In genomic region chr13:49443327-49443688, GRCh38 we compare ENCODE assay signal across 8 cellular contexts. TPM values are rescaled to one million over a fixed set of nuclear protein-coding genes. Genes with fewer than 3 reads are reported as not detected.
A peak's percentile ranks its signal among the peaks of the same experiment; 100 is the strongest.
DNase-seq lines count a peak whose midpoint lies in the region; TF ChIP-seq lines count a peak whose summit lies in the region.

No MANE protein-coding gene starts in this region.

- peaks cover 20% of the 10 kb centered on the region for H3K4me1 Mint-ChIP-seq in neural crest cell

- H3K9ac ChIP-seq in fibroblast of lung (ENCODE audit: insufficient read depth, low read length) = peak overlapping the region; percentile 64

- peak overlapping the region; percentile 92 for H3K27ac ChIP-seq in fibroblast of lung (ENCODE audit: insufficient read depth, low read length)

- H3K4me1 ChIP-seq in fibroblast of lung (ENCODE audit: control insufficient read depth, extremely low read depth, insufficient read depth, low read length) = no peaks in the 10 kb centered on the region

- H3K27ac Mint-ChIP-seq in neural crest cell (ENCODE audit: unreplicated experiment) = peak overlapping the region; percentile 98

- peaks cover 12% of the 10 kb centered on the region for H3K79me2 ChIP-seq in fibroblast of lung (ENCODE audit: control insufficient read depth, insufficient read depth, low read length)

- H3K27me3 Mint-ChIP-seq in neural crest cell (ENCODE audit: low read depth) = no peaks in the 10 kb centered on the region

- H3K4me3 ChIP-seq in fibroblast of lung (replicated peaks in 1 of 4; ENCODE audit: control extremely low read depth in 1 of 4, insufficient read depth in 1 of 4, low read depth in 3 of 4, low read length in 4 of 4) = peak overlapping the region; percentile 73 to 89 (median 80)

- H4K20me1 ChIP-seq in fibroblast of lung (ENCODE audit: control insufficient read depth, extremely low read depth, insufficient read depth, low read length) = no peaks in the 10 kb centered on the region

- no peaks in the 10 kb centered on the region for H3K9me3 Mint-ChIP-seq in neural crest cell

- peak overlapping the region; percentile 97 for H3K4me3 Mint-ChIP-seq in neural crest cell

- no peak for TF ChIP-seq CTCF in fibroblast of lung (conservative IDR thresholded peaks at IDR 0.05 in 1 of 2, IDR thresholded peaks at IDR 0.05 in 1 of 2; ENCODE audit: low read depth in 1 of 2, low read length in 2 of 2)
- TF ChIP-seq CTCF in neural crest cell (conservative IDR thresholded peaks at IDR 0.05) = no peak

- H3K9me3 ChIP-seq in fibroblast of lung (ENCODE audit: control insufficient read depth, insufficient read depth, low read depth, low read length) = no peaks in the 10 kb centered on the region

- CTCF ChIA-PET in HEK293T (lab: Yijun Ruan, JAX) = interaction anchor here (0.7 kb wide), 1 partner anchor 400 kb away, joined by 3 read pairs; no protein-coding TSS in a partner anchor

- no peaks in the 10 kb centered on the region for H3K36me3 ChIP-seq in fibroblast of lung (ENCODE audit: control insufficient read depth, insufficient read depth, low read length)

- peak overlapping the region; percentile 93 for H3K4me2 ChIP-seq in fibroblast of lung (ENCODE audit: extremely low read depth, insufficient read depth, low read length)

- no peaks in the 10 kb centered on the region for H3K36me3 Mint-ChIP-seq in neural crest cell (ENCODE audit: low read depth)

- no peaks in the 10 kb centered on the region for H3K27me3 ChIP-seq in fibroblast of lung (ENCODE audit: control insufficient read depth, insufficient read depth, low read length)

- H2AFZ ChIP-seq in fibroblast of lung (ENCODE audit: low read length) = peak overlapping the region; percentile 82

- POLR2A ChIA-PET in HEK293T (lab: Yijun Ruan, JAX) = interaction anchor here (1.0 to 1.4 kb wide), 4 partner anchors 15 to 124 kb away, joined by 3 to 5 read pairs (median 4); no protein-coding TSS in a partner anchor

- DNase-seq in CD1c-positive myeloid dendritic cell (ENCODE audit: extremely low spot score) (peak; percentile 11), HEK293T (ENCODE audit: extremely low spot score) (peak; percentile 6), SW480 (ENCODE audit: low spot score) (peak; percentile 76), fibroblast of lung (ENCODE audit: low read depth in 2 of 2) (peak; percentile 36 to 47), neural crest cell (ENCODE audit: low read depth, low spot score) (no peak), T-helper 9 cell (no peak), HuH-7 (ENCODE audit: low spot score) (no peak), NK-92 (lab: John Stamatoyannopoulos, UW; ENCODE audit: unreplicated experiment) (no peak)

TF ChIP-seq in HEK293T, 16 proteins besides CTCF, POLR2A, EP300 and RAD21:
- TF ChIP-seq L3MBTL2 (conservative IDR thresholded peaks at IDR 0.05) (no peak), NFRKB (IDR thresholded peaks at IDR 0.05) (no peak), SP1 (IDR thresholded peaks at IDR 0.05) (no peak), BHLHE40 (IDR thresholded peaks at IDR 0.05; ENCODE audit: borderline replicate concordance) (no peak), FOXM1 (IDR thresholded peaks at IDR 0.05; ENCODE audit: borderline replicate concordance) (no peak), TARDBP (IDR thresholded peaks at IDR 0.05) (no peak), SUZ12 (IDR thresholded peaks at IDR 0.05) (no peak), CTBP1 (IDR thresholded peaks at IDR 0.05; ENCODE audit: borderline replicate concordance) (no peak), PKNOX1 (IDR thresholded peaks at IDR 0.05) (no peak), FOXA1 (IDR thresholded peaks at IDR 0.05) (no peak), ELF4 (IDR thresholded peaks at IDR 0.05) (no peak), ZNF384 (IDR thresholded peaks at IDR 0.05) (no peak), FOXK2 (IDR thresholded peaks at IDR 0.05) (no peak)

RNA-seq across cellular contexts. Expression of gene CAB39L, which starts 0.6 kb away (rescaled TPM):
- total RNA-seq in fibroblast of lung (9.4 and 11.3 TPM in 2 replicates), neural crest cell (10.1 and 10.7 TPM in 2 replicates)
- 11.8 and 13.0 TPM in 2 replicates for polyA plus RNA-seq in fibroblast of lung
- 9.6 and 9.8 TPM in 2 replicates for polyA plus RNA-seq in fibroblast of lung (2012)
- 7.5 and 8.7 TPM in 2 replicates for polyA minus RNA-seq in fibroblast of lung (ENCODE audit: low replicate concordance)

RNA-seq across cellular contexts. Expression of gene SETDB2, which starts 0.8 kb away (rescaled TPM):
- total RNA-seq in fibroblast of lung (13.4 and 13.7 TPM in 2 replicates), neural crest cell (7.9 and 8.4 TPM in 2 replicates)
- polyA plus RNA-seq in fibroblast of lung = 8.3 and 10.4 TPM in 2 replicates
- polyA plus RNA-seq in fibroblast of lung (2012) = 5.9 and 6.1 TPM in 2 replicates
- polyA minus RNA-seq in fibroblast of lung (ENCODE audit: low replicate concordance) = 0.55 and 0.82 TPM in 2 replicates

RNA-seq across cellular contexts. Expression of gene PHF11, which starts 52.4 kb away (rescaled TPM):
- total RNA-seq in fibroblast of lung (18.5 and 26.8 TPM in 2 replicates), neural crest cell (12.0 and 14.9 TPM in 2 replicates)
- 32.8 and 46.8 TPM in 2 replicates for polyA plus RNA-seq in fibroblast of lung
- polyA plus RNA-seq in fibroblast of lung (2012) = 33.5 and 43.9 TPM in 2 replicates
- polyA minus RNA-seq in fibroblast of lung (ENCODE audit: low replicate concordance) = 1.5 TPM in 1 of 2 replicates, not detected in the other

Comparison
In these comparisons a context has a peak if more than half of its experiments do, and no peak if none do; other contexts are left out.
1. DNase-seq: peak in CD1c-positive myeloid dendritic cell (single experiment), HEK293T (single experiment), SW480 (single experiment) and fibroblast of lung (2 of 2); none in neural crest cell (single experiment), T-helper 9 cell (single experiment), HuH-7 (single experiment) and NK-92 (single experiment).